ENCODE assay signal across 1 cellular context in the genomic region with DNA sequence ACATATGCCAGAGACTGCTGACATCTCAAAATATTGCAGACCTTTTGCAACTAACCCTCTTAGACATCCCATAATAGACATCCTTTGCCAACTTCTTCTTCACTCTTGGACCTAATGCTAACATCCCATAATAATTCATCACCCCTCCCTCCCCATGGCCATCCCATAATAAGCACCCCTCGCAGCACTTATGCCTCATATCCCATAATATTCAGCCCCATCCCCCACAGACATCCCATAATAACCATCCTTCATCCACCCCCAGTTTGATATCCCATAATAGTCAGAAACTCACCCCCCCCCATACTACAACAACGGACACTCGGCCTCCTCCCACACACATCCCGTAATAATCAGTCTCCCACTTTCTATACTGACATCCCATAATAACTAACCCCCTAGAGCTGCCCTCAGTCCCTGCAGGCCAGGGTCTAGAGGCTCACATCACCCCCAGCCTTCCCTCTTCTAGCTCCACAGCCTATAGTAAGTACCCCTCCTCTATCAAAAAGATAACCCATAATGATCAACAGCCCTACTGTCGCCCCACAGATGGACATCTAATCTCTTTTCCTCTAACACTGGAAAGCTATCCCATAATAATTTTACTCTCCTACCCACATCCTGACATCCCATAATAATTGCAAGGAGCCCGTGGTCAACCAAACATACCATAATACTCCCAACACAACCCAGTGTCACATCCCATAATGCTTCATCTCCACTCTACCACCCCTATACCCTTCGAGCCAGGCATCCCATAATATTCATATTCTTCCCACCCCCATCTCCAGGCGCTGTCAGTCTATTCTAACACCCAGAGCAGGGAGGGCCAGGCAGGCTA.
TF ChIP-seq lines count a peak whose summit lies in the region.

No MANE protein-coding gene starts in this region.

TF ChIP-seq in A549, 52 proteins besides CTCF, POLR2A, EP300 and RAD21 (continued from another document):
- TF ChIP-seq, protein P1, sequence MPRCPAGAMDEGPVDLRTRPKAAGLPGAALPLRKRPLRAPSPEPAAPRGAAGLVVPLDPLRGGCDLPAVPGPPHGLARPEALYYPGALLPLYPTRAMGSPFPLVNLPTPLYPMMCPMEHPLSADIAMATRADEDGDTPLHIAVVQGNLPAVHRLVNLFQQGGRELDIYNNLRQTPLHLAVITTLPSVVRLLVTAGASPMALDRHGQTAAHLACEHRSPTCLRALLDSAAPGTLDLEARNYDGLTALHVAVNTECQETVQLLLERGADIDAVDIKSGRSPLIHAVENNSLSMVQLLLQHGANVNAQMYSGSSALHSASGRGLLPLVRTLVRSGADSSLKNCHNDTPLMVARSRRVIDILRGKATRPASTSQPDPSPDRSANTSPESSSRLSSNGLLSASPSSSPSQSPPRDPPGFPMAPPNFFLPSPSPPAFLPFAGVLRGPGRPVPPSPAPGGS (IDR thresholded peaks at IDR 0.05) = no peak
- TF ChIP-seq CBX2 (IDR thresholded peaks at IDR 0.05; ENCODE audit: borderline replicate concordance, low read depth) (no peak), JUNB (IDR thresholded peaks at IDR 0.05) (no peak), RNF2 (IDR thresholded peaks at IDR 0.05; ENCODE audit: borderline replicate concordance, low read depth) (no peak), ZFP36 (IDR thresholded peaks at IDR 0.05; ENCODE audit: borderline replicate concordance, partially characterized antibody) (no peak), ESRRA (IDR thresholded peaks at IDR 0.05; ENCODE audit: borderline replicate concordance, low read length) (no peak), ZSCAN20 (CRISPR knock-in tag; IDR thresholded peaks at IDR 0.05) (0 out of 2 replicates have a peak, but pooled peaks have one; percentile 45), PHF8 (IDR thresholded peaks at IDR 0.05; ENCODE audit: borderline replicate concordance, low read depth) (no peak), RARB (CRISPR knock-in tag; IDR thresholded peaks at IDR 0.05) (no peak), POLR2AphosphoS2 (conservative IDR thresholded peaks at IDR 0.05; ENCODE audit: low read length) (no peak), GATA3 (IDR thresholded peaks at IDR 0.05; ENCODE audit: borderline replicate concordance) (no peak), RCOR1 (IDR thresholded peaks at IDR 0.05; ENCODE audit: low read depth, low read length) (no peak), HOXA7 (CRISPR knock-in tag; IDR thresholded peaks at IDR 0.05) (peak; percentile 68; the same call in 1 of the 2 replicates), CEBPB (IDR thresholded peaks at IDR 0.05) (no peak), SREBF2 (IDR thresholded peaks at IDR 0.05) (no peak), MAZ (IDR thresholded peaks at IDR 0.05; ENCODE audit: borderline replicate concordance, low read depth, low read length) (no peak), SMC3 (IDR thresholded peaks at IDR 0.05) (no peak)
- TF ChIP-seq, protein P2, sequence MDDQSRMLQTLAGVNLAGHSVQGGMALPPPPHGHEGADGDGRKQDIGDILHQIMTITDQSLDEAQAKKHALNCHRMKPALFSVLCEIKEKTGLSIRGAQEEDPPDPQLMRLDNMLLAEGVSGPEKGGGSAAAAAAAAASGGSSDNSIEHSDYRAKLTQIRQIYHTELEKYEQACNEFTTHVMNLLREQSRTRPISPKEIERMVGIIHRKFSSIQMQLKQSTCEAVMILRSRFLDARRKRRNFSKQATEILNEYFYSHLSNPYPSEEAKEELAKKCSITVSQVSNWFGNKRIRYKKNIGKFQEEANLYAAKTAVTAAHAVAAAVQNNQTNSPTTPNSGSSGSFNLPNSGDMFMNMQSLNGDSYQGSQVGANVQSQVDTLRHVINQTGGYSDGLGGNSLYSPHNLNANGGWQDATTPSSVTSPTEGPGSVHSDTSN (IDR thresholded peaks at IDR 0.05) = no peak
- TF ChIP-seq, protein P3, sequence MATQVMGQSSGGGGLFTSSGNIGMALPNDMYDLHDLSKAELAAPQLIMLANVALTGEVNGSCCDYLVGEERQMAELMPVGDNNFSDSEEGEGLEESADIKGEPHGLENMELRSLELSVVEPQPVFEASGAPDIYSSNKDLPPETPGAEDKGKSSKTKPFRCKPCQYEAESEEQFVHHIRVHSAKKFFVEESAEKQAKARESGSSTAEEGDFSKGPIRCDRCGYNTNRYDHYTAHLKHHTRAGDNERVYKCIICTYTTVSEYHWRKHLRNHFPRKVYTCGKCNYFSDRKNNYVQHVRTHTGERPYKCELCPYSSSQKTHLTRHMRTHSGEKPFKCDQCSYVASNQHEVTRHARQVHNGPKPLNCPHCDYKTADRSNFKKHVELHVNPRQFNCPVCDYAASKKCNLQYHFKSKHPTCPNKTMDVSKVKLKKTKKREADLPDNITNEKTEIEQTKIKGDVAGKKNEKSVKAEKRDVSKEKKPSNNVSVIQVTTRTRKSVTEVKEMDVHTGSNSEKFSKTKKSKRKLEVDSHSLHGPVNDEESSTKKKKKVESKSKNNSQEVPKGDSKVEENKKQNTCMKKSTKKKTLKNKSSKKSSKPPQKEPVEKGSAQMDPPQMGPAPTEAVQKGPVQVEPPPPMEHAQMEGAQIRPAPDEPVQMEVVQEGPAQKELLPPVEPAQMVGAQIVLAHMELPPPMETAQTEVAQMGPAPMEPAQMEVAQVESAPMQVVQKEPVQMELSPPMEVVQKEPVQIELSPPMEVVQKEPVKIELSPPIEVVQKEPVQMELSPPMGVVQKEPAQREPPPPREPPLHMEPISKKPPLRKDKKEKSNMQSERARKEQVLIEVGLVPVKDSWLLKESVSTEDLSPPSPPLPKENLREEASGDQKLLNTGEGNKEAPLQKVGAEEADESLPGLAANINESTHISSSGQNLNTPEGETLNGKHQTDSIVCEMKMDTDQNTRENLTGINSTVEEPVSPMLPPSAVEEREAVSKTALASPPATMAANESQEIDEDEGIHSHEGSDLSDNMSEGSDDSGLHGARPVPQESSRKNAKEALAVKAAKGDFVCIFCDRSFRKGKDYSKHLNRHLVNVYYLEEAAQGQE (IDR thresholded peaks at IDR 0.05) = no peak
- TF ChIP-seq, protein P4, sequence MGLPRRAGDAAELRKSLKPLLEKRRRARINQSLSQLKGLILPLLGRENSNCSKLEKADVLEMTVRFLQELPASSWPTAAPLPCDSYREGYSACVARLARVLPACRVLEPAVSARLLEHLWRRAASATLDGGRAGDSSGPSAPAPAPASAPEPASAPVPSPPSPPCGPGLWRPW (IDR thresholded peaks at IDR 0.05) = no peak
- TF ChIP-seq, protein P5, sequence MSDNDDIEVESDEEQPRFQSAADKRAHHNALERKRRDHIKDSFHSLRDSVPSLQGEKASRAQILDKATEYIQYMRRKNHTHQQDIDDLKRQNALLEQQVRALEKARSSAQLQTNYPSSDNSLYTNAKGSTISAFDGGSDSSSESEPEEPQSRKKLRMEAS (IDR thresholded peaks at IDR 0.05) = no peak; the same call in 1 of the 2 replicates
